ENCODE assay signal across 30 cellular contexts in genomic region chr22:26778372-26778771, GRCh38.
"Had no signal": no experiment of that assay in that cellular context is flagged by ENCODE, and none has a peak within 500 bp of the region (broad histone marks: within the 10 kb centered on the region; RNA-seq: fewer than 3 reads in every experiment).

No MANE protein-coding gene starts in this region.

- DNase-seq: hypothalamus; immature natural killer cell; kidney; left colon; left lung; lower lobe of right lung; mammary epithelial cell; mesenchymal stem cell; naive thymus-derived CD8-positive, alpha-beta T cell; occipital lobe; right lobe of liver; stimulated activated CD4-positive, alpha-beta T cell treated with anti-CD3 and anti-CD28 coated beads, Interleukin-1b, Interleukin-23, amount 100 ng/mL, for 48 hours; stimulated activated CD4-positive, alpha-beta T cell treated with anti-CD3 and anti-CD28 coated beads, Interleukin-2, amount 100 ng/mL, for 48 hours; stimulated activated CD4-positive, alpha-beta T cell treated with anti-CD3 and anti-CD28 coated beads, Interleukin-4, amount 100 ng/mL, for 4 hours; stimulated activated CD8-positive, alpha-beta memory T cell treated with anti-CD3 and anti-CD28 coated beads, Interleukin-4, amount 100 ng/mL, for 48 hours; stimulated activated naive CD4-positive, alpha-beta T cell treated with Interleukin-2 at 50 U/mL for 16 hours; stimulated activated naive CD8-positive, alpha-beta T cell treated with anti-CD3 and anti-CD28 coated beads, Interleukin-15, amount 100 ng/mL, for 72 hours; substantia nigra; thyroid gland; transverse colon; upper lobe of right lung; uterus had no signal

- H3K27me3 Mint-ChIP-seq: naive thymus-derived CD8-positive, alpha-beta T cell; stimulated activated memory B cell treated with anti-CD40 and anti-IgM and Interleukin-4, amounts not matched to agents 10 μg/mL and 1 μg/mL and 100 μg/mL, for 72 hours; stimulated activated naive CD8-positive, alpha-beta T cell treated with anti-CD3 and anti-CD28 coated beads, Interleukin-15, amount 100 ng/mL, for 72 hours had no signal

- H3K4me3 Mint-ChIP-seq: immature natural killer cell; naive thymus-derived CD8-positive, alpha-beta T cell; nephron; neural crest cell; stimulated activated memory B cell treated with anti-CD40 and anti-IgM and Interleukin-4, amounts not matched to agents 10 μg/mL and 1 μg/mL and 100 μg/mL, for 72 hours; stimulated activated naive CD8-positive, alpha-beta T cell treated with anti-CD3 and anti-CD28 coated beads, Interleukin-15, amount 100 ng/mL, for 72 hours had no signal

- FAIRE-seq: islet of Langerhans, kidney had no signal

- H3K4me3 ChIP-seq: left lung, lower lobe of right lung, right atrium auricular region, right lobe of liver, smooth muscle cell, thyroid gland, transverse colon, upper lobe of right lung, uterus had no signal

- H3K9ac ChIP-seq: parathyroid adenoma had no signal

- H3K79me2 ChIP-seq: parathyroid adenoma had no signal

- H3K27ac Mint-ChIP-seq: immature natural killer cell; naive thymus-derived CD8-positive, alpha-beta T cell; stimulated activated memory B cell treated with anti-CD40 and anti-IgM and Interleukin-4, amounts not matched to agents 10 μg/mL and 1 μg/mL and 100 μg/mL, for 72 hours had no signal

- H3K4me1 ChIP-seq: left lung, lower lobe of right lung, parathyroid adenoma, right lobe of liver, thyroid gland, transverse colon, upper lobe of right lung, uterus had no signal

- H3K4me1 Mint-ChIP-seq: immature natural killer cell; stimulated activated memory B cell treated with anti-CD40 and anti-IgM and Interleukin-4, amounts not matched to agents 10 μg/mL and 1 μg/mL and 100 μg/mL, for 72 hours; stimulated activated naive CD8-positive, alpha-beta T cell treated with anti-CD3 and anti-CD28 coated beads, Interleukin-15, amount 100 ng/mL, for 72 hours had no signal

- H3K27ac ChIP-seq: left lung, lower lobe of right lung, neutrophil, parathyroid adenoma, right atrium auricular region, right lobe of liver, thyroid gland, transverse colon, upper lobe of right lung, uterus had no signal

- H3K9me3 ChIP-seq: lower lobe of right lung, neutrophil, right lobe of liver, thyroid gland, transverse colon, upper lobe of right lung, uterus had no signal

- H2AFZ ChIP-seq: parathyroid adenoma had no signal

- H3K4me2 ChIP-seq: smooth muscle cell had no signal

- H3K27me3 ChIP-seq: left lung, neutrophil, right atrium auricular region, right lobe of liver, thyroid gland, transverse colon, upper lobe of right lung, uterus had no signal

- ATAC-seq: left colon; left lung; lower lobe of right lung; naive thymus-derived CD8-positive, alpha-beta T cell; right lobe of liver; stimulated activated memory B cell treated with anti-CD40 and anti-IgM and Interleukin-4, amounts not matched to agents 10 μg/mL and 1 μg/mL and 100 μg/mL, for 72 hours; stimulated activated naive CD8-positive, alpha-beta T cell treated with anti-CD3 and anti-CD28 coated beads, Interleukin-15, amount 100 ng/mL, for 72 hours; upper lobe of right lung had no signal

- H3K9me3 Mint-ChIP-seq: immature natural killer cell, neural crest cell had no signal

- H3K36me3 ChIP-seq: right lobe of liver, transverse colon, uterus had no signal
